9 cellular contexts compared by ENCODE assay signal in the genomic region with DNA sequence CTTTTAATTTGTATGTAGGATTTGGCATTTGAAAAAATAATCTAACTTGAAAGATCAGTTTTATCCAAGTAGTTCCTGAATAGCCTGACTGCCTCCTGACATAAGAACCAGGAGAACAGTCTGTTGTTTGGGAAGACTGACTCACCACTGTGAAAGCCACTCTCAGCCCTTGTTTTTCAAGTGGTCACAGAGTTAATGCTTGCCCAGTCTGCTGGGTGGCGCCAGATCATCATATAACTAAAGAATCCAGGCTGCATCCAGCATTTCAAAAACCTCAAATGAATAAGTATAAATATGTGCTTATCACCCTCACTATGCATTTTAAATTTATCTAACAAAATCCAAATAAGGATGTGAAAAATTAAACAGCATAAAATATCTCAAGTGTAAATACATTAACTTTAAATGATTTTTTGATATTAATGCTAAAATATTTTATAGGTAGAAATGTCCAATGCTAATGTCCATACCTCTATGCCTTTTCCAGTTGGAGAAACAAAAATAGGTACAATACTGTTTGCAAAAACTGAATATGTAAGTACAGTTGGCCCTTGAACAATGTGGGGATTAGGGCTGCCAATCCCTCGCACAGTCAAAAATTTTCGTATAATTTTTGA. TPM values are rescaled to one million over a fixed set of nuclear protein-coding genes. Genes with fewer than 3 reads are reported as not detected.
DNase-seq lines count a peak whose midpoint lies in the region; TF ChIP-seq lines count a peak whose summit lies in the region.
"Had no signal": no experiment of that assay in that cellular context is flagged by ENCODE, and none has a peak within 500 bp of the region (broad histone marks: within the 10 kb centered on the region; RNA-seq: fewer than 3 reads in every experiment).

No MANE protein-coding gene starts in this region.

- no peaks in the 10 kb centered on the region for H3K4me1 ChIP-seq in esophagus muscularis mucosa

- no peak overlapping the region for H3K4me3 Mint-ChIP-seq in nephron progenitor cell
- H3K4me3 Mint-ChIP-seq: activated B cell treated with CpG ODN at 0.5 μM for 24 hours had no signal

- H3K9me3 Mint-ChIP-seq in nephron progenitor cell, result no peaks in the 10 kb centered on the region
- H3K9me3 Mint-ChIP-seq: activated B cell treated with CpG ODN at 0.5 μM for 24 hours had no signal

- no peak overlapping the region for H3K4me3 ChIP-seq in esophagus muscularis mucosa

- no peak for TF ChIP-seq EP300 in esophagus muscularis mucosa (IDR thresholded peaks at IDR 0.05)

- H3K27ac ChIP-seq in esophagus muscularis mucosa (replicated peaks in 1 of 4), result no peak overlapping the region

- H3K4me1 Mint-ChIP-seq in nephron progenitor cell, result no peaks in the 10 kb centered on the region
- H3K4me1 Mint-ChIP-seq: activated B cell treated with CpG ODN at 0.5 μM for 24 hours had no signal

- intact Hi-C loops in esophagus muscularis mucosa (cut with DNase I), result no loop called here

- no peaks in the 10 kb centered on the region for H3K9me3 ChIP-seq in esophagus muscularis mucosa

- H3K36me3 ChIP-seq in esophagus muscularis mucosa, result no peaks in the 10 kb centered on the region

- no peaks in the 10 kb centered on the region for H3K36me3 Mint-ChIP-seq in nephron progenitor cell (ENCODE audit: low read depth)

- TF ChIP-seq CTCF in LNCAP (IDR thresholded peaks at IDR 0.05) (peak; percentile 86), esophagus muscularis mucosa (IDR thresholded peaks at IDR 0.05) (peak in 2 of 3 experiments; percentile 20 to 34), nephron progenitor cell (IDR thresholded peaks at IDR 0.05) (peak; percentile 55)

- TF ChIP-seq POLR2A in esophagus muscularis mucosa (IDR thresholded peaks at IDR 0.05; ENCODE audit: low read depth), result no peak

- 65% methylated on average over 3 of the region's 3 CpGs for whole genome bisulfite sequencing in esophagus muscularis mucosa

- DNase-seq in NCI-H1436 (lab: John Stamatoyannopoulos, UW) (peak; percentile 30), NCI-H1436 treated with DMSO at 0.1 percent for 48 hours (lab: John Stamatoyannopoulos, UW) (no peak), RKO (ENCODE audit: low spot score) (peak; percentile 89), esophagus muscularis mucosa (ENCODE audit: extremely low spot score) (no peak), nephron progenitor cell (peak; percentile 38), GM19238 (ENCODE audit: insufficient read length, low spot score) (no peak), ureter (ENCODE audit: low spot score) (no peak)
- DNase-seq: activated B cell treated with CpG ODN at 0.5 μM for 24 hours had no signal

- H3K27ac Mint-ChIP-seq in nephron progenitor cell, result no peak overlapping the region
- H3K27ac Mint-ChIP-seq: activated B cell treated with CpG ODN at 0.5 μM for 24 hours had no signal

- no peaks in the 10 kb centered on the region for H3K27me3 Mint-ChIP-seq in nephron progenitor cell (ENCODE audit: low read depth, poor library complexity)
- H3K27me3 Mint-ChIP-seq: activated B cell treated with CpG ODN at 0.5 μM for 24 hours had no signal

- H3K27me3 ChIP-seq in esophagus muscularis mucosa, result no peaks in the 10 kb centered on the region

RNA-seq across cellular contexts. Expression of a gene that starts 26.9 kb away (rescaled TPM):
- total RNA-seq in esophagus muscularis mucosa (under 1 TPM in 1 of 4 donors, not detected in 3; 0.17 TPM), ureter (0.52 TPM)
- total RNA-seq: activated B cell treated with CpG ODN at 0.5 μM for 24 hours had no signal

Comparison
In these comparisons a context has a peak if more than half of its experiments do, and no peak if none do; other contexts are left out.
1. DNase-seq: peak in NCI-H1436 (single experiment), RKO (single experiment) and nephron progenitor cell (single experiment); none in NCI-H1436 treated with DMSO at 0.1 percent for 48 hours (single experiment), esophagus muscularis mucosa (single experiment), GM19238 (single experiment) and ureter (single experiment).
2. CTCF ChIP-seq: peak in every context shown above with its lines; median percentile 86 in LNCAP; 55 in nephron progenitor cell; 27 in esophagus muscularis mucosa.